ENCODE assay signal across 7 cellular contexts in genomic region chr6:169752074-169752623, GRCh38. TPM values are rescaled to one million over a fixed set of nuclear protein-coding genes. Genes with fewer than 3 reads are reported as not detected.
DNase-seq lines count a peak whose midpoint lies in the region; ATAC-seq and TF ChIP-seq lines count a peak whose summit lies in the region.

No MANE protein-coding gene starts in this region.

- peaks cover 25% of the 10 kb centered on the region for H3K4me1 ChIP-seq in muscle layer of colon (ENCODE audit: insufficient read depth, low read length)

- H3K36me3 Mint-ChIP-seq in chondrocyte (ENCODE audit: low read depth), result peaks cover 8% of the 10 kb centered on the region

- no peaks in the 10 kb centered on the region for H3K27me3 ChIP-seq in muscle layer of colon (ENCODE audit: control insufficient read depth in 1 of 2, insufficient read depth in 2 of 2, low read length in 2 of 2)

- peak; percentile 29 for DNase-seq in GM10266 (ENCODE audit: extremely low spot score)
- peak; percentile 27 for DNase-seq in NB4 (ENCODE audit: low read depth)
- DNase-seq in chondrocyte (ENCODE audit: low spot score), result no peak
- no peak for DNase-seq in GM10248 (ENCODE audit: extremely low spot score)
- no peak for DNase-seq in posterior vena cava (ENCODE audit: low spot score)

- no peak for TF ChIP-seq POLR2A in NB4 (IDR thresholded peaks at IDR 0.05; ENCODE audit: extremely low read depth, insufficient read length)

- no peaks in the 10 kb centered on the region for H3K36me3 ChIP-seq in muscle layer of colon (ENCODE audit: insufficient read depth, low read length)

- H3K9me3 Mint-ChIP-seq in chondrocyte (ENCODE audit: low read depth), result peaks cover 3% of the 10 kb centered on the region

- no peak for TF ChIP-seq CTCF in GM10266 (IDR thresholded peaks at IDR 0.05; ENCODE audit: control insufficient read depth, insufficient read depth, low read depth, missing control alignments)
- TF ChIP-seq CTCF in NB4 (IDR thresholded peaks at IDR 0.05; ENCODE audit: low read depth, low read length), result no peak
- TF ChIP-seq CTCF in chondrocyte (IDR thresholded peaks at IDR 0.05), result no peak
- TF ChIP-seq CTCF in GM10248 (IDR thresholded peaks at IDR 0.05; ENCODE audit: control extremely low read depth, extremely low read depth, low read depth, missing control alignments), result no peak

- POLR2A ChIA-PET in GM10248 (lab: Yijun Ruan, JAX), result no interaction called here

- H3K9ac ChIP-seq in muscle layer of colon (ENCODE audit: low read length), result peak overlapping the region; percentile 93

- H3K4me1 Mint-ChIP-seq in chondrocyte (ENCODE audit: low read depth), result peaks cover 29% of the 10 kb centered on the region

- H3K9me3 ChIP-seq in muscle layer of colon (ENCODE audit: low read length), result no peaks in the 10 kb centered on the region

- peak overlapping the region; percentile 93 for H3K27ac Mint-ChIP-seq in chondrocyte (ENCODE audit: unreplicated experiment)

- peak overlapping the region; percentile 90 for H3K4me3 ChIP-seq in NB4 (ENCODE audit: low read depth, low read length)
- peak overlapping the region; percentile 78 to 83 for H3K4me3 ChIP-seq in muscle layer of colon (ENCODE audit: low read depth in 1 of 2, low read length in 2 of 2)

- H3K4me3 Mint-ChIP-seq in chondrocyte (ENCODE audit: unreplicated experiment), result peak overlapping the region; percentile 87

- peak overlapping the region; percentile 83 for H3K27ac ChIP-seq in muscle layer of colon (ENCODE audit: low read depth, low read length)

- intact Hi-C loops in posterior vena cava (cut with DNase I), result no loop called here

- no peaks in the 10 kb centered on the region for H3K27me3 Mint-ChIP-seq in chondrocyte (ENCODE audit: low read depth)

- no peak for ATAC-seq in GM21360 (IDR thresholded peaks at IDR 0.05; ENCODE audit: unreplicated experiment)

- CTCF ChIA-PET in GM10248 (lab: Yijun Ruan, JAX), result interaction anchor here (1.0 to 1.8 kb wide), 5 partner anchors 10 to 37 kb away, joined by 3 to 7 read pairs (median 4); no protein-coding TSS in a partner anchor

RNA-seq across cellular contexts. Expression of gene ERMARD, which starts 0.7 kb away (rescaled TPM):
- total RNA-seq in chondrocyte (26.1 to 35.2 TPM (median 27.4 TPM) in 3 replicates), posterior vena cava (10 to 100 TPM; 19.6 to 22.1 TPM)

RNA-seq across cellular contexts. Expression of gene DYNLT2, which starts 0.8 kb away (rescaled TPM):
- 0.64 to 1.4 TPM (median 0.85 TPM) in 3 replicates for total RNA-seq in chondrocyte
- 1 to 10 TPM; 1.1 TPM for total RNA-seq in posterior vena cava

RNA-seq across cellular contexts. Expression of gene PHF10, which starts 27.8 kb away (rescaled TPM):
- total RNA-seq in chondrocyte (46.8 to 67.5 TPM (median 53.2 TPM) in 3 replicates), posterior vena cava (10 to 100 TPM; 36.2 to 57.6 TPM)

RNA-seq across cellular contexts. Expression of gene C6orf120, which starts 50.2 kb away (rescaled TPM):
- total RNA-seq in chondrocyte (27.0 to 29.0 TPM (median 28.6 TPM) in 3 replicates), posterior vena cava (10 to 100 TPM; 24.6 to 25.5 TPM)

RNA-seq across cellular contexts. Expression of gene WDR27, which starts 50.3 kb away (rescaled TPM):
- total RNA-seq in chondrocyte (22.4 to 39.3 TPM (median 24.9 TPM) in 3 replicates), posterior vena cava (10 to 100 TPM; 17.1 to 20.9 TPM)

Comparison
In these comparisons a context has a peak if more than half of its experiments do, and no peak if none do; other contexts are left out.
1. DNase-seq: peak in GM10266 (single experiment) and NB4 (single experiment); none in chondrocyte (single experiment), GM10248 (single experiment) and posterior vena cava (single experiment).